4 cellular contexts compared by ENCODE assay signal in the genomic region with DNA sequence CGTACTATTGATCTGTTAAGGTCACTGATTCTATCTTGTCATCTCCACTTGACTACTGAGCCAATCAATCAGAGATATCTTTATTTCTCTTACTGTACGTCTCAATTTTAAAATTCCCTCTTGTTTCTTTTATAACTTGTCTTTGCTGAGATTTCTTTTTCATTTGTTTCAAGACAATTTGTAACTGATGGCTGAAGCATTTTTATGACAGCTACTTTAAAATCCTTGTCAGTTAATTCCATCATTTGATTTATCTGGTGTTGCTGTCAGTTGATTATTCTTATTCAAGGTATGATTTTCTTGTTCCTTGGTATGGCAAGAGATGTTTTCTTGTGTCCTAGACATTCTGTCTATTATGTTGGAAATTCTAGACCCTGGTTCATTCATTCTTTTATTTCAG.
"Had no signal": no experiment of that assay in that cellular context is flagged by ENCODE, and none has a peak within 500 bp of the region (broad histone marks: within the 10 kb centered on the region; RNA-seq: fewer than 3 reads in every experiment).

No MANE protein-coding gene starts in this region.

- H3K4me3 Mint-ChIP-seq: H9 had no signal

- H3K27ac ChIP-seq: GM23248 had no signal

- DNase-seq: GM23248, IMR-90 had no signal

- H2AFZ ChIP-seq: GM23248 had no signal

- H3K9me3 Mint-ChIP-seq: H9 had no signal

- H3K4me3 ChIP-seq: GM23248, K562 had no signal

- H3K9ac ChIP-seq: GM23248 had no signal
